In the genomic region with DNA sequence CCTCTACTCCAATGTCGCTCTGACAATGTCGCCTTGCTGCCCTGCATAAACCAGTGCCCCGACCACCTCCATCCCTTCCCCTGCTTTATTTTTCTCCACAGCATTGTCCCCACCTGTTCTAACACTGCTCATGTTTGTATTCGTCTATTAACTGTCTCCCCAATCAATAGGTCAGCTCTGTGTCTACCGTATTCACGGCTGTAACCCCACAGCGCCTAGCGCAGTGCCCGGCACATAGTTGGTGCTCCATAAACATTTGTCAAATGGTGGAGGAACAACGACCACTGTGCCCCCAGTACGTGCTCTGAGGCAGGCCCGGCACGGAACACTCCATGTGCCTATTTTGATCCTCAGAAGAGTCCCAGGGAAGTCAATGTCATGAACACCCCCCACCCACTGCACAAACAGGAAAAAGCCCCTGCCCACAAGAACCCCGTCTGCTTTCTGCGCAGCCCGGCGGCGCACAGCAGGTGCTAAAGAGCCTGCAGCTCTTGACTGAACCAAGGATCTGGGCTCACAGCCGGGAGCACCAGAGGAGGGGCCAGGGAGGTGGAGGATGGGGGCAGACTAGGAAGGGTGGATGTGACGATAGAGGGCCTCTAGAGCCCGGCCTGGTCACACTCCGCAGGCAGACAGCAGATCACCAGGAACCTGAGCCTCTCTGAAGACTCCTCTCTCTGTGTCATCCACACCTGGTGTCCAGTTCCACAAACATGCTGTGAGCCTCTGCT, we compare ENCODE assay signal across 1 cellular context.
TF ChIP-seq lines count a peak whose summit lies in the region.

No MANE protein-coding gene starts in this region.

TF ChIP-seq in WTC11, 78 proteins besides CTCF, POLR2A, EP300 and RAD21 (continued from another document):
- TF ChIP-seq, protein P1, sequence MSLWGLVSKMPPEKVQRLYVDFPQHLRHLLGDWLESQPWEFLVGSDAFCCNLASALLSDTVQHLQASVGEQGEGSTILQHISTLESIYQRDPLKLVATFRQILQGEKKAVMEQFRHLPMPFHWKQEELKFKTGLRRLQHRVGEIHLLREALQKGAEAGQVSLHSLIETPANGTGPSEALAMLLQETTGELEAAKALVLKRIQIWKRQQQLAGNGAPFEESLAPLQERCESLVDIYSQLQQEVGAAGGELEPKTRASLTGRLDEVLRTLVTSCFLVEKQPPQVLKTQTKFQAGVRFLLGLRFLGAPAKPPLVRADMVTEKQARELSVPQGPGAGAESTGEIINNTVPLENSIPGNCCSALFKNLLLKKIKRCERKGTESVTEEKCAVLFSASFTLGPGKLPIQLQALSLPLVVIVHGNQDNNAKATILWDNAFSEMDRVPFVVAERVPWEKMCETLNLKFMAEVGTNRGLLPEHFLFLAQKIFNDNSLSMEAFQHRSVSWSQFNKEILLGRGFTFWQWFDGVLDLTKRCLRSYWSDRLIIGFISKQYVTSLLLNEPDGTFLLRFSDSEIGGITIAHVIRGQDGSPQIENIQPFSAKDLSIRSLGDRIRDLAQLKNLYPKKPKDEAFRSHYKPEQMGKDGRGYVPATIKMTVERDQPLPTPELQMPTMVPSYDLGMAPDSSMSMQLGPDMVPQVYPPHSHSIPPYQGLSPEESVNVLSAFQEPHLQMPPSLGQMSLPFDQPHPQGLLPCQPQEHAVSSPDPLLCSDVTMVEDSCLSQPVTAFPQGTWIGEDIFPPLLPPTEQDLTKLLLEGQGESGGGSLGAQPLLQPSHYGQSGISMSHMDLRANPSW (CRISPR knock-in tag; conservative IDR thresholded peaks at IDR 0.05; ENCODE audit: low read depth): no peak
- TF ChIP-seq, protein P2, sequence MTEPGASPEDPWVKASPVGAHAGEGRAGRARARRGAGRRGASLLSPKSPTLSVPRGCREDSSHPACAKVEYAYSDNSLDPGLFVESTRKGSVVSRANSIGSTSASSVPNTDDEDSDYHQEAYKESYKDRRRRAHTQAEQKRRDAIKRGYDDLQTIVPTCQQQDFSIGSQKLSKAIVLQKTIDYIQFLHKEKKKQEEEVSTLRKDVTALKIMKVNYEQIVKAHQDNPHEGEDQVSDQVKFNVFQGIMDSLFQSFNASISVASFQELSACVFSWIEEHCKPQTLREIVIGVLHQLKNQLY (CRISPR knock-in tag; IDR thresholded peaks at IDR 0.05): no peak
- TF ChIP-seq, protein P3, sequence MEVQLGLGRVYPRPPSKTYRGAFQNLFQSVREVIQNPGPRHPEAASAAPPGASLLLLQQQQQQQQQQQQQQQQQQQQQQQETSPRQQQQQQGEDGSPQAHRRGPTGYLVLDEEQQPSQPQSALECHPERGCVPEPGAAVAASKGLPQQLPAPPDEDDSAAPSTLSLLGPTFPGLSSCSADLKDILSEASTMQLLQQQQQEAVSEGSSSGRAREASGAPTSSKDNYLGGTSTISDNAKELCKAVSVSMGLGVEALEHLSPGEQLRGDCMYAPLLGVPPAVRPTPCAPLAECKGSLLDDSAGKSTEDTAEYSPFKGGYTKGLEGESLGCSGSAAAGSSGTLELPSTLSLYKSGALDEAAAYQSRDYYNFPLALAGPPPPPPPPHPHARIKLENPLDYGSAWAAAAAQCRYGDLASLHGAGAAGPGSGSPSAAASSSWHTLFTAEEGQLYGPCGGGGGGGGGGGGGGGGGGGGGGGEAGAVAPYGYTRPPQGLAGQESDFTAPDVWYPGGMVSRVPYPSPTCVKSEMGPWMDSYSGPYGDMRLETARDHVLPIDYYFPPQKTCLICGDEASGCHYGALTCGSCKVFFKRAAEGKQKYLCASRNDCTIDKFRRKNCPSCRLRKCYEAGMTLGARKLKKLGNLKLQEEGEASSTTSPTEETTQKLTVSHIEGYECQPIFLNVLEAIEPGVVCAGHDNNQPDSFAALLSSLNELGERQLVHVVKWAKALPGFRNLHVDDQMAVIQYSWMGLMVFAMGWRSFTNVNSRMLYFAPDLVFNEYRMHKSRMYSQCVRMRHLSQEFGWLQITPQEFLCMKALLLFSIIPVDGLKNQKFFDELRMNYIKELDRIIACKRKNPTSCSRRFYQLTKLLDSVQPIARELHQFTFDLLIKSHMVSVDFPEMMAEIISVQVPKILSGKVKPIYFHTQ (CRISPR knock-in tag; IDR thresholded peaks at IDR 0.05): no peak
- TF ChIP-seq CREB1 (CRISPR knock-in tag; IDR thresholded peaks at IDR 0.05): no peak
- no peak for TF ChIP-seq EMX1 (CRISPR knock-in tag; IDR thresholded peaks at IDR 0.05)
- TF ChIP-seq ZNF423 (CRISPR knock-in tag; IDR thresholded peaks at IDR 0.05): peak; percentile 65
- no peak for TF ChIP-seq SP1 (CRISPR knock-in tag; conservative IDR thresholded peaks at IDR 0.05)
- 0 out of 2 replicates have a peak, but pooled peaks have one; percentile 18 for TF ChIP-seq ZNF263 (CRISPR knock-in tag; IDR thresholded peaks at IDR 0.05; ENCODE audit: low read depth)
- TF ChIP-seq, protein P4, sequence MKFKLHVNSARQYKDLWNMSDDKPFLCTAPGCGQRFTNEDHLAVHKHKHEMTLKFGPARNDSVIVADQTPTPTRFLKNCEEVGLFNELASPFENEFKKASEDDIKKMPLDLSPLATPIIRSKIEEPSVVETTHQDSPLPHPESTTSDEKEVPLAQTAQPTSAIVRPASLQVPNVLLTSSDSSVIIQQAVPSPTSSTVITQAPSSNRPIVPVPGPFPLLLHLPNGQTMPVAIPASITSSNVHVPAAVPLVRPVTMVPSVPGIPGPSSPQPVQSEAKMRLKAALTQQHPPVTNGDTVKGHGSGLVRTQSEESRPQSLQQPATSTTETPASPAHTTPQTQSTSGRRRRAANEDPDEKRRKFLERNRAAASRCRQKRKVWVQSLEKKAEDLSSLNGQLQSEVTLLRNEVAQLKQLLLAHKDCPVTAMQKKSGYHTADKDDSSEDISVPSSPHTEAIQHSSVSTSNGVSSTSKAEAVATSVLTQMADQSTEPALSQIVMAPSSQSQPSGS (CRISPR knock-in tag; IDR thresholded peaks at IDR 0.05; ENCODE audit: borderline replicate concordance, low read depth): no peak
- no peak for TF ChIP-seq ZNF317 (CRISPR knock-in tag; IDR thresholded peaks at IDR 0.05; ENCODE audit: borderline replicate concordance, low read depth)
- TF ChIP-seq, protein P5, sequence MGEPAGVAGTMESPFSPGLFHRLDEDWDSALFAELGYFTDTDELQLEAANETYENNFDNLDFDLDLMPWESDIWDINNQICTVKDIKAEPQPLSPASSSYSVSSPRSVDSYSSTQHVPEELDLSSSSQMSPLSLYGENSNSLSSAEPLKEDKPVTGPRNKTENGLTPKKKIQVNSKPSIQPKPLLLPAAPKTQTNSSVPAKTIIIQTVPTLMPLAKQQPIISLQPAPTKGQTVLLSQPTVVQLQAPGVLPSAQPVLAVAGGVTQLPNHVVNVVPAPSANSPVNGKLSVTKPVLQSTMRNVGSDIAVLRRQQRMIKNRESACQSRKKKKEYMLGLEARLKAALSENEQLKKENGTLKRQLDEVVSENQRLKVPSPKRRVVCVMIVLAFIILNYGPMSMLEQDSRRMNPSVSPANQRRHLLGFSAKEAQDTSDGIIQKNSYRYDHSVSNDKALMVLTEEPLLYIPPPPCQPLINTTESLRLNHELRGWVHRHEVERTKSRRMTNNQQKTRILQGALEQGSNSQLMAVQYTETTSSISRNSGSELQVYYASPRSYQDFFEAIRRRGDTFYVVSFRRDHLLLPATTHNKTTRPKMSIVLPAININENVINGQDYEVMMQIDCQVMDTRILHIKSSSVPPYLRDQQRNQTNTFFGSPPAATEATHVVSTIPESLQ (CRISPR knock-in tag; IDR thresholded peaks at IDR 0.05): no peak
- TF ChIP-seq TEAD4 (CRISPR knock-in tag; IDR thresholded peaks at IDR 0.05): no peak
